In the genomic region with DNA sequence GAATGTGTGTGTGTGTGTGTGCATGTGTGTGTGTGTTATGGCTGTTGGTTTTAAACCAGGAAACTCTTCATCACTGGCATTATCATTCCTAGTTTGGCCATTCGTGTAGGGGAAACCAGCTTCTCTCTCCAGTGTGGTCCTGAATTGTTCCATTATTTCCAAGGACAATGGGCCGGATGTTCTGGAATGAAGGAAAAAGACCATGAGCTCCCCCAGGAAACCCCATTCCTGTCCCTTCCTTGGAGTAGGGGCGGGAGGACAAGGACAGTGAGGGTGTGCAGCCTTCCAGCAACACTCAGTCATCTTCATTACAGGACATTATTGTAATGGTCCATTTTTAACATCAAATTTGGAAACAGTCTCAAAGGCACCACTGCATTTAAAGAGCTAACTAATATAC, we compare ENCODE assay signal across 20 cellular contexts.
"Had no signal": no experiment of that assay in that cellular context is flagged by ENCODE, and none has a peak within 500 bp of the region (broad histone marks: within the 10 kb centered on the region; RNA-seq: fewer than 3 reads in every experiment).

No MANE protein-coding gene starts in this region.

- H3K36me3 Mint-ChIP-seq: activated naive CD4-positive, alpha-beta T cell treated with anti-CD3 and anti-CD28 coated beads, Interleukin-2, amount 10 ng/mL, durations not matched to agents 7 days and 5 days; T-cell had no signal

- H3K4me2 ChIP-seq: SK-N-SH had no signal

- H3K9me2 ChIP-seq: SK-N-SH had no signal

- H3K9ac ChIP-seq: SK-N-SH had no signal

- ATAC-seq: activated naive CD8-positive, alpha-beta T cell treated with anti-CD3 and anti-CD28 coated beads, Interleukin-2, amount 50 U/mL, for 24 hours; left lung; stimulated activated naive CD8-positive, alpha-beta T cell treated with anti-CD3 and anti-CD28 coated beads, Interleukin-15, Interleukin-2, amounts not matched to agents 100 U/mL and 50 U/mL, for 24 hours; T-cell had no signal

- H3K4me3 ChIP-seq: left lung, transverse colon had no signal

- DNase-seq: activated B cell treated with CpG ODN at 0.5 μM for 24 hours; activated CD4-positive, alpha-beta T cell treated with anti-CD3 and anti-CD28 coated beads for 4 hours; activated CD8-positive, alpha-beta memory T cell treated with anti-CD3 and anti-CD28 coated beads, Interleukin-2, amount 50 U/mL, for 4 hours; activated effector memory CD4-positive, alpha-beta T cell treated with Interleukin-2 at 50 U/mL for 16 hours; activated naive CD4-positive, alpha-beta T cell treated with anti-CD3 and anti-CD28 coated beads, Interleukin-2, amount 10 ng/mL, durations not matched to agents 7 days and 5 days; activated naive CD8-positive, alpha-beta T cell treated with anti-CD3 and anti-CD28 coated beads, Interleukin-2, amount 50 U/mL, for 24 hours; anterior cingulate cortex; foreskin melanocyte; hypothalamus; kidney; left lung; naive B cell; retina; SK-N-SH; stimulated activated CD4-positive, alpha-beta T cell treated with anti-CD3 and anti-CD28 coated beads, Interleukin-1b, Interleukin-23, amount 100 ng/mL, for 48 hours; stimulated activated naive CD8-positive, alpha-beta T cell treated with anti-CD3 and anti-CD28 coated beads, Interleukin-15, Interleukin-2, amounts not matched to agents 100 U/mL and 50 U/mL, for 24 hours; T-helper 9 cell had no signal

- H3K27ac ChIP-seq: left lung, transverse colon had no signal

- H3K27me3 ChIP-seq: left lung, transverse colon had no signal

- H3K4me3 Mint-ChIP-seq: activated B cell treated with CpG ODN at 0.5 μM for 24 hours; activated CD4-positive, alpha-beta memory T cell treated with anti-CD3 and anti-CD28 coated beads, Interleukin-2, amount 10 ng/mL, durations not matched to agents 7 days and 5 days; activated naive CD4-positive, alpha-beta T cell treated with anti-CD3 and anti-CD28 coated beads, Interleukin-2, amount 10 ng/mL, durations not matched to agents 7 days and 5 days; activated naive CD8-positive, alpha-beta T cell treated with anti-CD3 and anti-CD28 coated beads, Interleukin-2, amount 50 U/mL, for 24 hours; naive B cell; T-cell had no signal

- H3K27me3 Mint-ChIP-seq: activated B cell treated with CpG ODN at 0.5 μM for 24 hours, naive B cell had no signal

- H3K9me3 ChIP-seq: left lung, SK-N-SH, transverse colon had no signal

- H3K9me3 Mint-ChIP-seq: activated B cell treated with CpG ODN at 0.5 μM for 24 hours; activated CD4-positive, alpha-beta memory T cell treated with anti-CD3 and anti-CD28 coated beads, Interleukin-2, amount 10 ng/mL, durations not matched to agents 7 days and 5 days; activated naive CD4-positive, alpha-beta T cell treated with anti-CD3 and anti-CD28 coated beads, Interleukin-2, amount 10 ng/mL, durations not matched to agents 7 days and 5 days; activated naive CD8-positive, alpha-beta T cell treated with anti-CD3 and anti-CD28 coated beads, Interleukin-2, amount 50 U/mL, for 24 hours; T-cell had no signal

- H3K27ac Mint-ChIP-seq: activated B cell treated with CpG ODN at 0.5 μM for 24 hours; activated CD4-positive, alpha-beta memory T cell treated with anti-CD3 and anti-CD28 coated beads, Interleukin-2, amount 10 ng/mL, durations not matched to agents 7 days and 5 days; activated naive CD4-positive, alpha-beta T cell treated with anti-CD3 and anti-CD28 coated beads, Interleukin-2, amount 10 ng/mL, durations not matched to agents 7 days and 5 days; activated naive CD8-positive, alpha-beta T cell treated with anti-CD3 and anti-CD28 coated beads, Interleukin-2, amount 50 U/mL, for 24 hours; T-cell had no signal
